In genomic region chr4:2194556-2194955, GRCh38 we compare ENCODE assay signal across 23 cellular contexts.
"Had no signal": no experiment of that assay in that cellular context is flagged by ENCODE, and none has a peak within 500 bp of the region (broad histone marks: within the 10 kb centered on the region; RNA-seq: fewer than 3 reads in every experiment).

No MANE protein-coding gene starts in this region.

- H3K4me3 ChIP-seq: body of pancreas, MG63, SK-N-MC had no signal

- H3K9me3 ChIP-seq: body of pancreas, MG63 had no signal

- H3K4me3 Mint-ChIP-seq: activated CD4-positive, alpha-beta memory T cell treated with anti-CD3 and anti-CD28 coated beads, Interleukin-2, amount 10 ng/mL, durations not matched to agents 7 days and 5 days; activated naive CD4-positive, alpha-beta T cell treated with anti-CD3 and anti-CD28 coated beads, Interleukin-2, amount 10 ng/mL, durations not matched to agents 7 days and 5 days; activated naive CD8-positive, alpha-beta T cell treated with anti-CD3 and anti-CD28 coated beads for 36 hours; activated T-helper 17 cell treated with anti-CD3 and anti-CD28 coated beads, Interleukin-2, amount 50 U/mL, for 72 hours; central memory CD8-positive, alpha-beta T cell; T-cell had no signal

- H3K9ac ChIP-seq: KMS-11 had no signal

- H3K4me1 Mint-ChIP-seq: activated CD4-positive, alpha-beta memory T cell treated with anti-CD3 and anti-CD28 coated beads, Interleukin-2, amount 10 ng/mL, durations not matched to agents 7 days and 5 days; activated naive CD4-positive, alpha-beta T cell treated with anti-CD3 and anti-CD28 coated beads, Interleukin-2, amount 10 ng/mL, durations not matched to agents 7 days and 5 days; activated naive CD8-positive, alpha-beta T cell treated with anti-CD3 and anti-CD28 coated beads for 36 hours; activated T-helper 17 cell treated with anti-CD3 and anti-CD28 coated beads, Interleukin-2, amount 50 U/mL, for 72 hours; central memory CD8-positive, alpha-beta T cell; T-cell had no signal

- H3K36me3 ChIP-seq: MG63 had no signal

- H3K27ac Mint-ChIP-seq: activated CD4-positive, alpha-beta memory T cell treated with anti-CD3 and anti-CD28 coated beads, Interleukin-2, amount 10 ng/mL, durations not matched to agents 7 days and 5 days; activated naive CD4-positive, alpha-beta T cell treated with anti-CD3 and anti-CD28 coated beads, Interleukin-2, amount 10 ng/mL, durations not matched to agents 7 days and 5 days; activated naive CD8-positive, alpha-beta T cell treated with anti-CD3 and anti-CD28 coated beads for 36 hours; activated T-helper 17 cell treated with anti-CD3 and anti-CD28 coated beads, Interleukin-2, amount 50 U/mL, for 72 hours; T-cell had no signal

- H3K4me1 ChIP-seq: body of pancreas had no signal

- H3K4me2 ChIP-seq: KMS-11 had no signal

- ATAC-seq: activated T-helper 17 cell treated with anti-CD3 and anti-CD28 coated beads, Interleukin-2, amount 50 U/mL, for 72 hours; body of pancreas; T-cell had no signal

- H3K9me3 Mint-ChIP-seq: activated CD4-positive, alpha-beta memory T cell treated with anti-CD3 and anti-CD28 coated beads, Interleukin-2, amount 10 ng/mL, durations not matched to agents 7 days and 5 days; activated naive CD4-positive, alpha-beta T cell treated with anti-CD3 and anti-CD28 coated beads, Interleukin-2, amount 10 ng/mL, durations not matched to agents 7 days and 5 days; activated naive CD8-positive, alpha-beta T cell treated with anti-CD3 and anti-CD28 coated beads for 36 hours; activated T-helper 17 cell treated with anti-CD3 and anti-CD28 coated beads, Interleukin-2, amount 50 U/mL, for 72 hours; central memory CD8-positive, alpha-beta T cell; T-cell had no signal

- H3K27me3 ChIP-seq: body of pancreas, MG63 had no signal

- DNase-seq: activated CD4-positive, alpha-beta memory T cell treated with anti-CD3 and anti-CD28 coated beads, Interleukin-2, amount 10 ng/mL, durations not matched to agents 7 days and 5 days; activated CD4-positive, alpha-beta T cell treated with anti-CD3 and anti-CD28 coated beads, Interleukin-2, amount 50 U/mL, for 1 hour; activated CD4-positive, CD25-positive, alpha-beta regulatory T cell; activated gamma-delta T cell treated with Interleukin-2 at 50 U/mL for 16 hours; activated naive CD4-positive, alpha-beta T cell treated with anti-CD3 and anti-CD28 coated beads, Interleukin-2, amount 10 ng/mL, durations not matched to agents 7 days and 5 days; activated naive CD8-positive, alpha-beta T cell treated with anti-CD3 and anti-CD28 coated beads for 36 hours; activated T-cell treated with anti-CD3 and anti-CD28 coated beads for 4 hours; activated T-cell treated with anti-CD3 and anti-CD28 coated beads, Interleukin-2, amount 50 U/mL, for 48 hours; body of pancreas; MG63; NCI-H1105 treated with DMSO at 0.1 percent for 48 hours; NCI-H1436 treated with DMSO at 0.1 percent for 48 hours; NCI-H187 treated with DMSO at 0.1 percent for 48 hours; NCI-H345; NCI-H510A; NCI-H526 treated with DMSO at 0.1 percent for 48 hours; NCI-H82; T-cell had no signal

- H3K27ac ChIP-seq: body of pancreas, KMS-11, SK-N-MC, VCaP had no signal

- H3K27me3 Mint-ChIP-seq: activated CD4-positive, alpha-beta memory T cell treated with anti-CD3 and anti-CD28 coated beads, Interleukin-2, amount 10 ng/mL, durations not matched to agents 7 days and 5 days; activated naive CD4-positive, alpha-beta T cell treated with anti-CD3 and anti-CD28 coated beads, Interleukin-2, amount 10 ng/mL, durations not matched to agents 7 days and 5 days; activated naive CD8-positive, alpha-beta T cell treated with anti-CD3 and anti-CD28 coated beads for 36 hours; activated T-helper 17 cell treated with anti-CD3 and anti-CD28 coated beads, Interleukin-2, amount 50 U/mL, for 72 hours; central memory CD8-positive, alpha-beta T cell; T-cell had no signal
